10 cellular contexts compared by ENCODE assay signal in genomic region chr11:17770048-17770652, GRCh38. TPM values are rescaled to one million over a fixed set of nuclear protein-coding genes. Genes with fewer than 3 reads are reported as not detected.
DNase-seq lines count a peak whose midpoint lies in the region; ATAC-seq, FAIRE-seq and TF ChIP-seq lines count a peak whose summit lies in the region.
"Had no signal": no experiment of that assay in that cellular context is flagged by ENCODE, and none has a peak within 500 bp of the region (broad histone marks: within the 10 kb centered on the region; RNA-seq: fewer than 3 reads in every experiment).

No MANE protein-coding gene starts in this region.

- WGBS in pancreas, 2 donors = 48 to 54% methylated on average over 9 of the region's 9 CpGs

- POLR2A ChIA-PET in MCF 10A (lab: Yijun Ruan, JAX) = interaction anchor here (1.0 kb wide), 1 partner anchor 203 kb away, joined by 3 read pairs; no protein-coding TSS in a partner anchor

- no peak for FAIRE-seq in pancreas (lab: Jason Lieb, UNC)

- peak in 3 of 4 donors; percentile 28 to 83 (median 72) for ATAC-seq in pancreas
- ATAC-seq in HG03139 (IDR thresholded peaks at IDR 0.05; ENCODE audit: unreplicated experiment) = no peak
- ATAC-seq in GM21515 (IDR thresholded peaks at IDR 0.05; ENCODE audit: unreplicated experiment) = no peak
- no peak for ATAC-seq in HG03469 (IDR thresholded peaks at IDR 0.05; ENCODE audit: unreplicated experiment)
- ATAC-seq: Panc1 had no signal

- no peaks in the 10 kb centered on the region for H3K27me3 Mint-ChIP-seq in MCF 10A (ENCODE audit: insufficient read depth, unreplicated experiment)

- no peaks in the 10 kb centered on the region for H3K27me3 ChIP-seq in pancreas
- H3K27me3 ChIP-seq: uterus had no signal

- no peak overlapping the region for H3K27ac ChIP-seq in pancreas
- H3K27ac ChIP-seq: uterus had no signal

- CTCF ChIA-PET in MCF 10A (lab: Yijun Ruan, JAX) = interaction anchor here (0.6 to 2.0 kb wide), 11 partner anchors 10 to 216 kb away, joined by 3 to 8 read pairs (median 4); no protein-coding TSS in a partner anchor

- peak; percentile 47 for TF ChIP-seq CTCF in LNCAP (IDR thresholded peaks at IDR 0.05)
- TF ChIP-seq CTCF in MCF 10A (IDR thresholded peaks at IDR 0.05; ENCODE audit: unreplicated experiment) = peak; percentile 23
- TF ChIP-seq CTCF in pancreas (IDR thresholded peaks at IDR 0.05) = no peak

- H3K9me3 ChIP-seq in pancreas = no peaks in the 10 kb centered on the region
- H3K9me3 ChIP-seq: uterus had no signal

- no peaks in the 10 kb centered on the region for H3K36me3 Mint-ChIP-seq in MCF 10A (ENCODE audit: insufficient read depth, unreplicated experiment)

- intact Hi-C loops in MCF 10A (cut with micrococcal nuclease) = no loop called here
- intact Hi-C loops in pancreas (cut with DNase I) = no loop called here

- no peaks in the 10 kb centered on the region for H3K9me3 Mint-ChIP-seq in MCF 10A (ENCODE audit: unreplicated experiment)

- no peak overlapping the region for H3K4me3 Mint-ChIP-seq in MCF 10A (ENCODE audit: unreplicated experiment)

- H3K4me3 ChIP-seq in pancreas = no peak overlapping the region
- H3K4me3 ChIP-seq: uterus had no signal

- H3K4me1 Mint-ChIP-seq in MCF 10A (ENCODE audit: insufficient read depth, unreplicated experiment) = no peaks in the 10 kb centered on the region

- H3K27ac Mint-ChIP-seq in MCF 10A (ENCODE audit: low read depth, unreplicated experiment) = no peak overlapping the region

- H3K36me3 ChIP-seq in pancreas = no peaks in the 10 kb centered on the region
- H3K36me3 ChIP-seq: uterus had no signal

- no TSS peak for BruUV-seq in MCF 10A (replicated peaks; lab: Mats Ljungman, UMichigan)

- DNase-seq in NCI-H82 (lab: John Stamatoyannopoulos, UW) (peak; percentile 28), NCI-H82 treated with DMSO at 0.1 percent for 48 hours (lab: John Stamatoyannopoulos, UW; ENCODE audit: unreplicated experiment) (no peak), MCF 10A (ENCODE audit: unreplicated experiment) (peak; percentile 59), pancreas (peak; percentile 22 to 81 (median 59))
- DNase-seq: uterus had no signal

- no peaks in the 10 kb centered on the region for H3K4me1 ChIP-seq in pancreas
- H3K4me1 ChIP-seq: uterus had no signal

RNA-seq across cellular contexts. Expression of gene KCNC1, which starts 35.6 kb away (rescaled TPM):
- total RNA-seq in MCF 10A (2022) = not detected in 2 replicates
- total RNA-seq in pancreas = under 1 TPM; 0.05 to 0.61 (median 0.18) TPM
- polyA plus RNA-seq in pancreas = under 1 TPM; 0.49 to 0.82 TPM

RNA-seq across cellular contexts. Expression of gene MYOD1, which starts 50.8 kb away (rescaled TPM):
- total RNA-seq in MCF 10A (2022) = not detected in 2 replicates
- not detected for total RNA-seq in pancreas
- polyA plus RNA-seq in pancreas = not detected
- total RNA-seq: uterus had no signal

Comparison
In these comparisons a context has a peak if more than half of its experiments do, and no peak if none do; other contexts are left out.
1. CTCF ChIP-seq: peak in LNCAP (single experiment) and MCF 10A (single experiment); none in pancreas (0 of 4).
2. ATAC-seq: peak in pancreas (3 of 4); none in HG03139 (single experiment), GM21515 (single experiment) and HG03469 (single experiment).